Comparison of ENCODE assay signal across 13 cellular contexts in the genomic region with DNA sequence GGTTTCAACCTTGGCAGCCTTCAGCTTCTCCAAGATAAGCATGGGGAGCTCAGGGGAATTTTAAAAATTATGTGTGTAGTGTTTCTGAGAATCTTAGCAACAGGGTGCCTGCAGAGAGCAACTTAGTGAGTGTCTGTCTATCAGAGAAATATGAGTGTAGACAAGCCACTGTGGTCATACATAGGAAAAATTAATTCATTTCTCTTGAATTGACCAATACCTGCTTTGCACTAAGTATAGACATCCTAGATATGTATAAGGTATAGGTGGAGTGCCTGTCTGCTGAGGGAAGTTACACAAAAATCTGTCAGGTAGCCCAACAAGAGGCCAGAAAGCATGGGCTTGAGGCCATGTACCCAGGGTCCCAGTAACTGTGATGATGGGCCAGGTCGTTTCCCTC. TPM values are rescaled to one million over a fixed set of nuclear protein-coding genes. Genes with fewer than 3 reads are reported as not detected.
DNase-seq lines count a peak whose midpoint lies in the region; ATAC-seq and TF ChIP-seq lines count a peak whose summit lies in the region.
"Had no signal": no experiment of that assay in that cellular context is flagged by ENCODE, and none has a peak within 500 bp of the region (broad histone marks: within the 10 kb centered on the region; RNA-seq: fewer than 3 reads in every experiment).

No MANE protein-coding gene starts in this region.

- peaks cover 88% of the 10 kb centered on the region for H3K36me3 ChIP-seq in CD4-positive, CD25-positive, alpha-beta regulatory T cell (ENCODE audit: control insufficient read depth, insufficient read depth, low read length)
- peaks cover 0 to 52% (median 16%) of the 10 kb centered on the region in 3 experiments for H3K36me3 ChIP-seq in naive thymus-derived CD4-positive, alpha-beta T cell (ENCODE audit: control insufficient read depth in 2 of 3, insufficient read depth in 3 of 3, low read length in 3 of 3)

- no peaks in the 10 kb centered on the region for H3K9me3 ChIP-seq in CD4-positive, CD25-positive, alpha-beta regulatory T cell (ENCODE audit: control insufficient read depth in 2 of 2, low read length in 2 of 2)
- no peaks in the 10 kb centered on the region for H3K9me3 ChIP-seq in CD4-positive, alpha-beta T cell (ENCODE audit: control insufficient read depth, low read length)
- H3K9me3 ChIP-seq in naive thymus-derived CD4-positive, alpha-beta T cell (ENCODE audit: control insufficient read depth in 2 of 3, low read length in 3 of 3) = no peaks in the 10 kb centered on the region
- H3K9me3 ChIP-seq: A549 had no signal

- H3K4me3 Mint-ChIP-seq in activated T-cell treated with anti-CD3 and anti-CD28 coated beads, Interleukin-2, amount 50 U/mL, for 72 hours = no peak overlapping the region
- no peak overlapping the region for H3K4me3 Mint-ChIP-seq in CD4-positive, CD25-positive, alpha-beta regulatory T cell
- H3K4me3 Mint-ChIP-seq in CD4-positive, alpha-beta T cell = no peak overlapping the region
- H3K4me3 Mint-ChIP-seq in naive thymus-derived CD4-positive, alpha-beta T cell = no peak overlapping the region
- H3K4me3 Mint-ChIP-seq: CD14-positive monocyte, GM23338 had no signal

- H3K4me3 ChIP-seq in CD4-positive, CD25-positive, alpha-beta regulatory T cell (ENCODE audit: low read depth, low read length) = no peak overlapping the region
- H3K4me3 ChIP-seq in naive thymus-derived CD4-positive, alpha-beta T cell (ENCODE audit: low read length) = no peak overlapping the region
- H3K4me3 ChIP-seq: A549, GM12878, GM23338 had no signal

- peak overlapping the region; percentile 95 for H3K27ac Mint-ChIP-seq in activated T-cell treated with anti-CD3 and anti-CD28 coated beads, Interleukin-2, amount 50 U/mL, for 72 hours
- peak overlapping the region in 2 of 3 donors; percentile 20 to 45 for H3K27ac Mint-ChIP-seq in CD4-positive, CD25-positive, alpha-beta regulatory T cell
- H3K27ac Mint-ChIP-seq in CD4-positive, alpha-beta T cell = peak overlapping the region; percentile 27
- peak overlapping the region in 6 of 9 donors; percentile 2 to 70 (median 41) for H3K27ac Mint-ChIP-seq in naive thymus-derived CD4-positive, alpha-beta T cell
- H3K27ac Mint-ChIP-seq: GM23338 had no signal

- intact Hi-C loops in CD4-positive, alpha-beta T cell (cut with DNase I, micrococcal nuclease) = loop anchor here in 1 of 2 experiments (5.0 kb wide), 1 partner anchor 94 kb away; no protein-coding TSS in a partner anchor
- intact Hi-C loops in naive thymus-derived CD4-positive, alpha-beta T cell (cut with micrococcal nuclease) = loop anchor here in 1 of 2 donors (5.0 kb wide), 1 partner anchor 36 kb away; no protein-coding TSS in a partner anchor

- H3K9me3 Mint-ChIP-seq in activated T-cell treated with anti-CD3 and anti-CD28 coated beads, Interleukin-2, amount 50 U/mL, for 72 hours = no peaks in the 10 kb centered on the region
- no peaks in the 10 kb centered on the region for H3K9me3 Mint-ChIP-seq in CD4-positive, CD25-positive, alpha-beta regulatory T cell
- H3K9me3 Mint-ChIP-seq in CD4-positive, alpha-beta T cell = no peaks in the 10 kb centered on the region
- H3K9me3 Mint-ChIP-seq in naive thymus-derived CD4-positive, alpha-beta T cell = no peaks in the 10 kb centered on the region
- H3K9me3 Mint-ChIP-seq: GM23338 had no signal

- H3K4me1 ChIP-seq in CD4-positive, CD25-positive, alpha-beta regulatory T cell (ENCODE audit: control insufficient read depth, insufficient read depth, low read length, poor library complexity, severe bottlenecking) = peaks cover 14% of the 10 kb centered on the region
- no peaks in the 10 kb centered on the region for H3K4me1 ChIP-seq in naive thymus-derived CD4-positive, alpha-beta T cell (ENCODE audit: control insufficient read depth in 2 of 2, insufficient read depth in 2 of 2, low read length in 2 of 2)
- H3K4me1 ChIP-seq: A549 had no signal

- no peaks in the 10 kb centered on the region for H3K27me3 ChIP-seq in CD4-positive, CD25-positive, alpha-beta regulatory T cell (ENCODE audit: control insufficient read depth, insufficient read depth, low read length)
- no peaks in the 10 kb centered on the region for H3K27me3 ChIP-seq in CD4-positive, alpha-beta T cell (ENCODE audit: control insufficient read depth, insufficient read depth, low read length)
- H3K27me3 ChIP-seq in naive thymus-derived CD4-positive, alpha-beta T cell (ENCODE audit: control insufficient read depth in 2 of 2, insufficient read depth in 2 of 2, low read length in 2 of 2) = no peaks in the 10 kb centered on the region

- ATAC-seq in activated T-cell treated with anti-CD3 and anti-CD28 coated beads, Interleukin-2, amount 50 U/mL, for 72 hours (replicated peaks in 1 of 2) = peak in 1 of 2 donors; percentile 33
- no peak for ATAC-seq in CD4-positive, CD25-positive, alpha-beta regulatory T cell (ENCODE audit: low read depth in 2 of 2)
- no peak for ATAC-seq in CD4-positive, alpha-beta T cell (ENCODE audit: poor library complexity)
- ATAC-seq in naive thymus-derived CD4-positive, alpha-beta T cell = no peak
- ATAC-seq in GM21825 (IDR thresholded peaks at IDR 0.05; ENCODE audit: unreplicated experiment) = no peak
- ATAC-seq: A549, GM23338 had no signal

- no peak for TF ChIP-seq CTCF in CD4-positive, alpha-beta T cell (IDR thresholded peaks at IDR 0.05)

- H3K27me3 Mint-ChIP-seq in activated T-cell treated with anti-CD3 and anti-CD28 coated beads, Interleukin-2, amount 50 U/mL, for 72 hours (ENCODE audit: low read depth) = no peaks in the 10 kb centered on the region
- H3K27me3 Mint-ChIP-seq in CD4-positive, CD25-positive, alpha-beta regulatory T cell = no peaks in the 10 kb centered on the region
- H3K27me3 Mint-ChIP-seq in CD4-positive, alpha-beta T cell = no peaks in the 10 kb centered on the region
- H3K27me3 Mint-ChIP-seq in naive thymus-derived CD4-positive, alpha-beta T cell = no peaks in the 10 kb centered on the region

- peaks cover 7 to 35% of the 10 kb centered on the region in 2 donors for H3K36me3 Mint-ChIP-seq in activated T-cell treated with anti-CD3 and anti-CD28 coated beads, Interleukin-2, amount 50 U/mL, for 72 hours (ENCODE audit: insufficient read depth in 2 of 2)
- peaks cover 71% of the 10 kb centered on the region for H3K36me3 Mint-ChIP-seq in CD4-positive, CD25-positive, alpha-beta regulatory T cell
- peaks cover 92% of the 10 kb centered on the region for H3K36me3 Mint-ChIP-seq in CD4-positive, alpha-beta T cell (ENCODE audit: low read depth)
- H3K36me3 Mint-ChIP-seq in naive thymus-derived CD4-positive, alpha-beta T cell = peaks cover 21 to 75% (median 47%) of the 10 kb centered on the region in 5 donors

- peaks cover 7% of the 10 kb centered on the region for H3K4me1 Mint-ChIP-seq in activated T-cell treated with anti-CD3 and anti-CD28 coated beads, Interleukin-2, amount 50 U/mL, for 72 hours (ENCODE audit: low read depth)
- H3K4me1 Mint-ChIP-seq in CD4-positive, CD25-positive, alpha-beta regulatory T cell = peaks cover 34 to 67% (median 55%) of the 10 kb centered on the region in 4 donors
- peaks cover 67% of the 10 kb centered on the region for H3K4me1 Mint-ChIP-seq in CD4-positive, alpha-beta T cell (ENCODE audit: low read depth)
- peaks cover 20 to 82% (median 69%) of the 10 kb centered on the region in 7 donors for H3K4me1 Mint-ChIP-seq in naive thymus-derived CD4-positive, alpha-beta T cell
- H3K4me1 Mint-ChIP-seq: GM23338 had no signal

- POLR2A ChIA-PET in CD4-positive, alpha-beta T cell (lab: Charles Lee) = interaction anchor here (0.7 kb wide), 1 partner anchor 12 kb away, joined by 3 read pairs; no protein-coding TSS in a partner anchor
- POLR2A ChIA-PET in naive thymus-derived CD4-positive, alpha-beta T cell (lab: Charles Lee) = interaction anchor here (0.6 kb wide), 1 partner anchor 369 kb away, joined by 3 read pairs; no protein-coding TSS in a partner anchor

- CTCF ChIA-PET in CD4-positive, alpha-beta T cell (lab: Charles Lee) = interaction anchor here (1.5 kb wide), 1 partner anchor 20 kb away, joined by 3 read pairs; no protein-coding TSS in a partner anchor
- CTCF ChIA-PET in naive thymus-derived CD4-positive, alpha-beta T cell (lab: Charles Lee) = no interaction called here

- no peak overlapping the region for H3K27ac ChIP-seq in CD4-positive, CD25-positive, alpha-beta regulatory T cell (ENCODE audit: insufficient read depth, low read length, poor library complexity, severe bottlenecking)
- no peak overlapping the region for H3K27ac ChIP-seq in CD4-positive, alpha-beta T cell (ENCODE audit: low read depth, low read length)
- H3K27ac ChIP-seq in naive thymus-derived CD4-positive, alpha-beta T cell (ENCODE audit: low read depth, low read length) = no peak overlapping the region
- H3K27ac ChIP-seq: A549 had no signal

- no peak for DNase-seq in activated T-cell treated with anti-CD3 and anti-CD28 coated beads, Interleukin-2, amount 50 U/mL, for 72 hours
- no peak for DNase-seq in activated T-cell treated with anti-CD3 and anti-CD28 coated beads, Interleukin-2, amount 50 U/mL, for 1 hour
- DNase-seq in CD4-positive, CD25-positive, alpha-beta regulatory T cell = no peak
- DNase-seq in CD4-positive, alpha-beta T cell = no peak
- no peak for DNase-seq in naive thymus-derived CD4-positive, alpha-beta T cell
- no peak for DNase-seq in activated effector memory CD4-positive, alpha-beta T cell treated with Interleukin-2 at 50 U/mL for 16 hours
- DNase-seq: DMS79, H7 had no signal

RNA-seq across cellular contexts. Expression of gene HELB, which starts 20.7 kb away (rescaled TPM):
- 10 to 100 TPM; 29.7 to 31.9 TPM for total RNA-seq in activated T-cell treated with anti-CD3 and anti-CD28 coated beads, Interleukin-2, amount 50 U/mL, for 72 hours
- total RNA-seq in CD4-positive, CD25-positive, alpha-beta regulatory T cell = 85.5 TPM
- 10 to 100 TPM; 21.8 to 30.2 (median 24.5) TPM for polyA plus RNA-seq in CD4-positive, CD25-positive, alpha-beta regulatory T cell
- 10 to 100 TPM; 33.8 to 35.8 TPM for total RNA-seq in CD4-positive, alpha-beta T cell
- 10 to 100 TPM; 47.9 to 59.2 (median 54.0) TPM for total RNA-seq in naive thymus-derived CD4-positive, alpha-beta T cell
- 10 to 100 TPM; 29.6 to 43.0 TPM for polyA plus RNA-seq in naive thymus-derived CD4-positive, alpha-beta T cell

Comparison
In these comparisons a context has a peak if more than half of its experiments do, and no peak if none do; other contexts are left out.
1. H3K27ac Mint-ChIP-seq: peak in every context shown above with its lines; median percentile 95 in activated T-cell treated with anti-CD3 and anti-CD28 coated beads, Interleukin-2, amount 50 U/mL, for 72 hours; 41 in naive thymus-derived CD4-positive, alpha-beta T cell; 32 in CD4-positive, CD25-positive, alpha-beta regulatory T cell; 27 in CD4-positive, alpha-beta T cell.